ENCODE assay signal across 10 cellular contexts in the genomic region with DNA sequence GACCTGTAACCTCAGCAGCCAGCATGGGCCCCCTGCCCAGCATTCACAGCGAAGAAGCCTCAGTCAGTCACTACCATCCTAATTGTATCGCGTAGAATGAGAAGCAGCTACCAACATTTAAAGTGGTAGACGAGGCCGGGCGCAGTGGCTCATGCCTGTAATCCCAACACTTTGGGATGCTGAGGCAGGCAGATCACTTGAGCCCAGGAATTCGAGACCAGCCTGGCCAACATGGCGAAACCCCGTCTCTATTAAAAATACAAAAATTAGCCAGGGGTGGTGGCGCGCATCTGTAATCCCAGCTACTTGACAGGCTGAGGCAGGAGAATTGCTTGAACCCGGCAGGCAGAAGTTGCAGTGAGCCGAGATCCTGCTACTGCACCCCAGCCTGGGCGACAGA. TPM values are rescaled to one million over a fixed set of nuclear protein-coding genes. Genes with fewer than 3 reads are reported as not detected.
A peak's percentile ranks its signal among the peaks of the same experiment; 100 is the strongest.
DNase-seq lines count a peak whose midpoint lies in the region; ATAC-seq and TF ChIP-seq lines count a peak whose summit lies in the region.
"Not testable (repeated sequence)": the region's sequence is repeated elsewhere in the genome, so short reads cannot be mapped to it uniquely, and the experiment has no call there.
"Had no signal": no experiment of that assay in that cellular context is flagged by ENCODE, and none has a peak within 500 bp of the region (broad histone marks: within the 10 kb centered on the region; RNA-seq: fewer than 3 reads in every experiment).

No MANE protein-coding gene starts in this region.

- H3K4me1 ChIP-seq in mesendoderm (ENCODE audit: control insufficient read depth, low read depth, low read length); sigmoid colon: not testable (repeated sequence)

- not testable (repeated sequence) for ATAC-seq in Right ventricle myocardium superior (ENCODE audit: poor library complexity)

- TF ChIP-seq POLR2A in sigmoid colon (IDR thresholded peaks at IDR 0.05), result not testable (repeated sequence)

- not testable (repeated sequence) for H2BK15ac ChIP-seq in mesendoderm (replicated peaks; ENCODE audit: low read depth)

- not testable (repeated sequence) for TF ChIP-seq CTCF in sigmoid colon (IDR thresholded peaks at IDR 0.05)

- not testable (repeated sequence) for H3K27me3 ChIP-seq in mesendoderm (ENCODE audit: insufficient read depth, low read length, poor library complexity); sigmoid colon

- not testable (repeated sequence) for H3K4me2 ChIP-seq in mesendoderm (ENCODE audit: low read length)

- no CpG with 5 or more reads among the region's 14 CpGs for WGBS in mesendoderm (ENCODE audit: extremely low coverage, insufficient coverage, low lambda C conversion rate)
- WGBS in sigmoid colon, 2 donors, result 89 to 90% methylated on average over 14 of the region's 14 CpGs

- peak overlapping the region; percentile 80 for H2BK5ac ChIP-seq in mesendoderm (ENCODE audit: low read length)

- not testable (repeated sequence) for H3K27ac ChIP-seq in mesendoderm (ENCODE audit: low read depth, low read length); sigmoid colon

- peak overlapping the region; percentile 7 for H2BK120ac ChIP-seq in mesendoderm (ENCODE audit: low read depth, low read length)

- not testable (repeated sequence) for H3K79me2 ChIP-seq in mesendoderm (ENCODE audit: control insufficient read depth, insufficient read depth, low read length)

- intact Hi-C loops in Right ventricle myocardium superior (cut with DNase I); posterior vena cava (cut with DNase I); sigmoid colon (cut with DNase I): not testable (repeated sequence)

- H3K56ac ChIP-seq in mesendoderm (ENCODE audit: low read length), result peak overlapping the region; percentile 63

- H2AK5ac ChIP-seq in mesendoderm (ENCODE audit: low read length), result peak overlapping the region; percentile 64

- DNase-seq in Right ventricle myocardium superior (peak; percentile 27), posterior vena cava (ENCODE audit: low spot score) (peak; percentile 56), sigmoid colon (peak; percentile 52)
- not testable (repeated sequence) for DNase-seq in mesendoderm

- H3K4ac ChIP-seq in mesendoderm (ENCODE audit: low read depth, low read length), result peak overlapping the region; percentile 73

- not testable (repeated sequence) for H3K36me3 ChIP-seq in mesendoderm (ENCODE audit: control insufficient read depth, insufficient read depth, low read length); sigmoid colon

- not testable (repeated sequence) for H3K79me1 ChIP-seq in mesendoderm (ENCODE audit: low read length)

- not testable (repeated sequence) for H4K5ac ChIP-seq in mesendoderm (ENCODE audit: low read length)

- H3K9ac ChIP-seq in mesendoderm (ENCODE audit: low read length), result not testable (repeated sequence)

- H4K8ac ChIP-seq in mesendoderm (ENCODE audit: low read depth, low read length), result not testable (repeated sequence)

- peak overlapping the region; percentile 32 for H3K23ac ChIP-seq in mesendoderm (ENCODE audit: low read length)

- not testable (repeated sequence) for H3K4me3 ChIP-seq in mesendoderm (ENCODE audit: low read length); sigmoid colon

- not testable (repeated sequence) for H3K9me3 ChIP-seq in sigmoid colon

- H3K18ac ChIP-seq in mesendoderm (ENCODE audit: low read length), result peak overlapping the region; percentile 55

- TF ChIP-seq EP300 in sigmoid colon (IDR thresholded peaks at IDR 0.05), result not testable (repeated sequence)

RNA-seq across cellular contexts. Expression of gene JAKMIP1, which starts 59.3 kb away (rescaled TPM):
- not detected for total RNA-seq in Right ventricle myocardium superior
- 3.5 TPM for polyA plus RNA-seq in mesendoderm (2013, experiment 1 of 2)
- 3.5 TPM for polyA plus RNA-seq in mesendoderm (2013, experiment 2 of 2)
- under 1 TPM; 0.14 TPM for total RNA-seq in posterior vena cava
- 1 to 10 TPM in 3 of 4 donors, under 1 TPM in 1; 0.49 to 3.9 (median 1.8) TPM for total RNA-seq in sigmoid colon
- polyA plus RNA-seq in sigmoid colon, result 1 to 10 TPM in 1 of 3 donors, not detected in 2; 1.8 TPM
- total RNA-seq: A673, Caco-2, Calu3 had no signal
- polyA plus RNA-seq: A549, AG04450, BJ had no signal
